ENCODE assay signal across 8 cellular contexts in genomic region chr7:18521945-18522566, GRCh38. TPM values are rescaled to one million over a fixed set of nuclear protein-coding genes. Genes with fewer than 3 reads are reported as not detected.
A peak's percentile ranks its signal among the peaks of the same experiment; 100 is the strongest.
DNase-seq lines count a peak whose midpoint lies in the region; ATAC-seq and TF ChIP-seq lines count a peak whose summit lies in the region.

No MANE protein-coding gene starts in this region.

- no peaks in the 10 kb centered on the region for H3K9me3 Mint-ChIP-seq in activated T-cell treated with anti-CD3 and anti-CD28 coated beads, Interleukin-2, amount 50 U/mL, for 24 hours

- no peaks in the 10 kb centered on the region for H3K4me1 Mint-ChIP-seq in activated T-cell treated with anti-CD3 and anti-CD28 coated beads, Interleukin-2, amount 50 U/mL, for 24 hours (ENCODE audit: low read depth)

- H3K4me3 Mint-ChIP-seq in activated T-cell treated with anti-CD3 and anti-CD28 coated beads, Interleukin-2, amount 50 U/mL, for 24 hours: no peak overlapping the region

- intact Hi-C loops in heart right ventricle (cut with DNase I): loop anchor here in 1 of 10 donors (1.0 to 2.0 kb wide), 2 partner anchors 13 to 32 kb away; no protein-coding TSS in a partner anchor

- H3K27me3 Mint-ChIP-seq in activated T-cell treated with anti-CD3 and anti-CD28 coated beads, Interleukin-2, amount 50 U/mL, for 24 hours: no peaks in the 10 kb centered on the region

- peak overlapping the region; percentile 35 for H3K27ac Mint-ChIP-seq in activated T-cell treated with anti-CD3 and anti-CD28 coated beads, Interleukin-2, amount 50 U/mL, for 24 hours

- no peaks in the 10 kb centered on the region for H3K36me3 Mint-ChIP-seq in activated T-cell treated with anti-CD3 and anti-CD28 coated beads, Interleukin-2, amount 50 U/mL, for 24 hours (ENCODE audit: low read depth)

- ATAC-seq in HG02885 (IDR thresholded peaks at IDR 0.05; ENCODE audit: poor library complexity, unreplicated experiment) (peak; percentile 50), heart right ventricle (no peak)

- no peaks in the 10 kb centered on the region for H3K27me3 ChIP-seq in heart right ventricle

- WGBS in heart right ventricle, 2 donors: 71 to 74% methylated on average over 5 of the region's 5 CpGs

- no peak for TF ChIP-seq CTCF in heart right ventricle (IDR thresholded peaks at IDR 0.05)

- H3K4me3 ChIP-seq in heart right ventricle: no peak overlapping the region

- no peak overlapping the region for H3K27ac ChIP-seq in heart right ventricle

- no peaks in the 10 kb centered on the region for H3K36me3 ChIP-seq in heart right ventricle

- no peak for DNase-seq in activated T-cell treated with anti-CD3 and anti-CD28 coated beads, Interleukin-2, amount 50 U/mL, for 24 hours
- DNase-seq in activated T-cell treated with anti-CD3 and anti-CD28 coated beads, Interleukin-2, amount 50 U/mL, for 48 hours: no peak
- DNase-seq in SK-N-DZ (ENCODE audit: low spot score): peak; percentile 20
- DNase-seq in superior temporal gyrus (ENCODE audit: extremely low spot score): peak; percentile 70
- DNase-seq in NCI-H748 treated with DMSO at 0.1 percent for 48 hours (lab: John Stamatoyannopoulos, UW): no peak
- DNase-seq in heart right ventricle: no peak
- DNase-seq in activated CD4-positive, CD25-positive, alpha-beta regulatory T cell treated with anti-CD3 and anti-CD28 coated beads, Interleukin-2, amount 50 U/mL, for 72 hours: no peak

- H3K9me3 ChIP-seq in heart right ventricle: no peaks in the 10 kb centered on the region

- H3K4me1 ChIP-seq in heart right ventricle: peaks cover 0 to 37% (median 14%) of the 10 kb centered on the region in 9 donors

RNA-seq across cellular contexts. Expression of gene HDAC9, which starts 26.5 kb away (rescaled TPM):
- polyA plus RNA-seq in SK-N-DZ (2014; cell fraction: cytosol; rRNA removed): 27.2 and 29.5 TPM in 2 replicates
- polyA plus RNA-seq in SK-N-DZ (2014; cell fraction: nucleus; rRNA removed): 15.2 and 15.6 TPM in 2 replicates
- total RNA-seq in heart right ventricle: 10 to 100 TPM in 9 of 10 donors, 1 to 10 TPM in 1; 8.3 to 66.1 (median 43.2) TPM
- polyA plus RNA-seq in heart right ventricle: 1 to 10 TPM; 1.9 to 8.0 TPM

Comparison
In these comparisons a context has a peak if more than half of its experiments do, and no peak if none do; other contexts are left out.
1. DNase-seq: peak in SK-N-DZ (single experiment) and superior temporal gyrus (single experiment); none in activated T-cell treated with anti-CD3 and anti-CD28 coated beads, Interleukin-2, amount 50 U/mL, for 24 hours (single experiment), activated T-cell treated with anti-CD3 and anti-CD28 coated beads, Interleukin-2, amount 50 U/mL, for 48 hours (0 of 2), NCI-H748 treated with DMSO at 0.1 percent for 48 hours (single experiment), heart right ventricle (0 of 2) and activated CD4-positive, CD25-positive, alpha-beta regulatory T cell treated with anti-CD3 and anti-CD28 coated beads, Interleukin-2, amount 50 U/mL, for 72 hours (single experiment).